Comparison of ENCODE assay signal across 8 cellular contexts in genomic region chr5:61768692-61769281, GRCh38.
A peak's percentile ranks its signal among the peaks of the same experiment; 100 is the strongest.
DNase-seq lines count a peak whose midpoint lies in the region; ATAC-seq and TF ChIP-seq lines count a peak whose summit lies in the region.

No MANE protein-coding gene starts in this region.

- H3K36me3 ChIP-seq in SJCRH30: no peaks in the 10 kb centered on the region
- no peaks in the 10 kb centered on the region for H3K36me3 ChIP-seq in iPS DF 6.9 (ENCODE audit: control insufficient read depth, insufficient read depth, low read length)

- no peaks in the 10 kb centered on the region; the same call in 1 of the 2 replicates for H3K27me3 ChIP-seq in SJCRH30
- no peaks in the 10 kb centered on the region for H3K27me3 ChIP-seq in iPS DF 6.9 (ENCODE audit: control insufficient read depth, insufficient read depth, low read length)

- POLR2A ChIA-PET in T-cell (lab: Charles Lee): no interaction called here

- H3K36me3 Mint-ChIP-seq in activated naive CD4-positive, alpha-beta T cell treated with anti-CD3 and anti-CD28 coated beads, Interleukin-2, amount 10 ng/mL, durations not matched to agents 7 days and 5 days: no peaks in the 10 kb centered on the region
- H3K36me3 Mint-ChIP-seq in T-cell: no peaks in the 10 kb centered on the region

- H3K9me3 Mint-ChIP-seq in activated naive CD4-positive, alpha-beta T cell treated with anti-CD3 and anti-CD28 coated beads, Interleukin-2, amount 10 ng/mL, durations not matched to agents 7 days and 5 days: no peaks in the 10 kb centered on the region
- peaks cover 0 to 3% (median 0%) of the 10 kb centered on the region in 3 donors for H3K9me3 Mint-ChIP-seq in T-cell

- DNase-seq in GM10266 (ENCODE audit: extremely low spot score) (peak; percentile 35), SJCRH30 (peak; percentile 22 to 43), iPS DF 6.9 (ENCODE audit: low read depth, low spot score) (peak; percentile 75), hippocampal formation (lab: John Stamatoyannopoulos, UW) (no peak), T-cell (no peak)
- DNase-seq in activated naive CD4-positive, alpha-beta T cell treated with anti-CD3 and anti-CD28 coated beads, Interleukin-2, amount 10 ng/mL, durations not matched to agents 7 days and 5 days: no peak

- H3K9me3 ChIP-seq in SJCRH30 (replicated peaks): no peaks in the 10 kb centered on the region
- 0 out of 2 replicates have a peak, but pooled peaks cover 1% of the 10 kb centered on the region for H3K9me3 ChIP-seq in iPS DF 6.9 (ENCODE audit: control insufficient read depth, insufficient read depth, low read length)

- H3K27ac ChIP-seq in SJCRH30: no peak overlapping the region
- no peak overlapping the region for H3K27ac ChIP-seq in iPS DF 6.9 (ENCODE audit: low read length)

- TF ChIP-seq CTCF in GM10266 (IDR thresholded peaks at IDR 0.05; ENCODE audit: control insufficient read depth, insufficient read depth, low read depth, missing control alignments): peak; percentile 48

- H3K27me3 Mint-ChIP-seq in activated naive CD4-positive, alpha-beta T cell treated with anti-CD3 and anti-CD28 coated beads, Interleukin-2, amount 10 ng/mL, durations not matched to agents 7 days and 5 days: no peaks in the 10 kb centered on the region
- H3K27me3 Mint-ChIP-seq in T-cell: peaks cover 9 to 10% of the 10 kb centered on the region in 2 donors

- H3K27ac Mint-ChIP-seq in activated naive CD4-positive, alpha-beta T cell treated with anti-CD3 and anti-CD28 coated beads, Interleukin-2, amount 10 ng/mL, durations not matched to agents 7 days and 5 days: no peak overlapping the region
- H3K27ac Mint-ChIP-seq in T-cell: peak overlapping the region in 1 of 2 donors; percentile 0

- no CpG with 5 or more reads among the region's 5 CpGs for WGBS in iPS DF 6.9 (ENCODE audit: insufficient coverage, insufficient read length)

- H3K4me1 ChIP-seq in SJCRH30: no peaks in the 10 kb centered on the region
- no peaks in the 10 kb centered on the region for H3K4me1 ChIP-seq in iPS DF 6.9 (ENCODE audit: control insufficient read depth, insufficient read depth, low read length)

- ATAC-seq in GM21360 (IDR thresholded peaks at IDR 0.05; ENCODE audit: unreplicated experiment) (peak; percentile 99), HG03442 (IDR thresholded peaks at IDR 0.05; ENCODE audit: unreplicated experiment) (peak; percentile 98), T-cell (replicated peaks in 1 of 4) (no peak)

- CTCF ChIA-PET in activated naive CD4-positive, alpha-beta T cell treated with anti-CD3 and anti-CD28 coated beads, Interleukin-2, amount 10 ng/mL, durations not matched to agents 7 days and 5 days (lab: Charles Lee): no interaction called here
- CTCF ChIA-PET in T-cell (lab: Charles Lee): no interaction called here

- H3K4me3 ChIP-seq in SJCRH30 (no peak overlapping the region), iPS DF 6.9 (ENCODE audit: low read length) (no peak overlapping the region)

- no peak overlapping the region for H3K4me3 Mint-ChIP-seq in activated naive CD4-positive, alpha-beta T cell treated with anti-CD3 and anti-CD28 coated beads, Interleukin-2, amount 10 ng/mL, durations not matched to agents 7 days and 5 days
- no peak overlapping the region for H3K4me3 Mint-ChIP-seq in T-cell

- H3K4me1 Mint-ChIP-seq in activated naive CD4-positive, alpha-beta T cell treated with anti-CD3 and anti-CD28 coated beads, Interleukin-2, amount 10 ng/mL, durations not matched to agents 7 days and 5 days: no peaks in the 10 kb centered on the region
- H3K4me1 Mint-ChIP-seq in T-cell: no peaks in the 10 kb centered on the region

Comparison
In these comparisons a context has a peak if more than half of its experiments do, and no peak if none do; other contexts are left out.
1. DNase-seq: peak in GM10266 (single experiment), SJCRH30 (2 of 2) and iPS DF 6.9 (single experiment); none in hippocampal formation (0 of 2), activated naive CD4-positive, alpha-beta T cell treated with anti-CD3 and anti-CD28 coated beads, Interleukin-2, amount 10 ng/mL, durations not matched to agents 7 days and 5 days (single experiment) and T-cell (0 of 34).
2. ATAC-seq: peak in GM21360 (single experiment) and HG03442 (single experiment); none in T-cell (0 of 4).